ENCODE assay signal across 8 cellular contexts in genomic region chr7:6614941-6615737, GRCh38. TPM values are rescaled to one million over a fixed set of nuclear protein-coding genes. Genes with fewer than 3 reads are reported as not detected.
DNase-seq lines count a peak whose midpoint lies in the region; ATAC-seq and TF ChIP-seq lines count a peak whose summit lies in the region.

TSS of gene ZNF853 (plus strand) at chr7:6615610. CDS start at chr7:6616175, 565 bp downstream.

- ATAC-seq in activated T-helper 17 cell treated with anti-CD3 and anti-CD28 coated beads, Interleukin-2, amount 50 U/mL, for 72 hours (replicated peaks): peak; percentile 33
- peak in 3 of 4 donors; percentile 37 to 77 (median 68) for ATAC-seq in psoas muscle

- no peaks in the 10 kb centered on the region for H3K9me3 Mint-ChIP-seq in activated T-helper 17 cell treated with anti-CD3 and anti-CD28 coated beads, Interleukin-2, amount 50 U/mL, for 72 hours

- H3K27me3 Mint-ChIP-seq in activated T-helper 17 cell treated with anti-CD3 and anti-CD28 coated beads, Interleukin-2, amount 50 U/mL, for 72 hours: peaks cover 10% of the 10 kb centered on the region

- 4 to 9% (median 8%) methylated on average over 43 to 93 of the region's 94 CpGs for WGBS in psoas muscle, 3 donors

- no peaks in the 10 kb centered on the region for H3K27me3 ChIP-seq in psoas muscle (ENCODE audit: insufficient read depth in 3 of 3, low read length in 2 of 3)

- peaks cover 3% of the 10 kb centered on the region for H3K4me1 ChIP-seq in psoas muscle

- no peaks in the 10 kb centered on the region for H3K9me3 ChIP-seq in psoas muscle

- H3K4me3 ChIP-seq in psoas muscle: peak within 1 kb of the TSS; percentile 74

- H3K36me3 ChIP-seq in psoas muscle (ENCODE audit: insufficient read depth in 1 of 2, low read depth in 1 of 2): no peaks in the 10 kb centered on the region

- no peak within 1 kb of the TSS for H3K27ac ChIP-seq in psoas muscle

- H3K27ac Mint-ChIP-seq in activated T-helper 17 cell treated with anti-CD3 and anti-CD28 coated beads, Interleukin-2, amount 50 U/mL, for 72 hours: no peak within 1 kb of the TSS

- no peak for TF ChIP-seq CTCF in psoas muscle (IDR thresholded peaks at IDR 0.05)

- DNase-seq in NCI-H1105 treated with DMSO at 0.1 percent for 48 hours (lab: John Stamatoyannopoulos, UW): peak; percentile 44
- no peak for DNase-seq in NCI-H1105 (lab: John Stamatoyannopoulos, UW)
- no peak for DNase-seq in cardiac septum (ENCODE audit: low spot score)
- DNase-seq in psoas muscle: no peak
- no peak for DNase-seq in glomerular visceral epithelial cell (ENCODE audit: extremely low spot score)
- no peak for DNase-seq in putamen (ENCODE audit: low spot score)
- DNase-seq in SK-N-DZ (ENCODE audit: low spot score): no peak

- H3K4me1 Mint-ChIP-seq in activated T-helper 17 cell treated with anti-CD3 and anti-CD28 coated beads, Interleukin-2, amount 50 U/mL, for 72 hours: peaks cover 8% of the 10 kb centered on the region

- intact Hi-C loops in cardiac septum (cut with DNase I): no loop called here
- intact Hi-C loops in psoas muscle (cut with DNase I): no loop called here

- H3K36me3 Mint-ChIP-seq in activated T-helper 17 cell treated with anti-CD3 and anti-CD28 coated beads, Interleukin-2, amount 50 U/mL, for 72 hours (ENCODE audit: low read depth): no peaks in the 10 kb centered on the region

- peak within 1 kb of the TSS; percentile 71 for H3K4me3 Mint-ChIP-seq in activated T-helper 17 cell treated with anti-CD3 and anti-CD28 coated beads, Interleukin-2, amount 50 U/mL, for 72 hours

RNA-seq across cellular contexts. Expression of gene ZNF853, which starts in this region (rescaled TPM):
- total RNA-seq in activated T-helper 17 cell treated with anti-CD3 and anti-CD28 coated beads, Interleukin-2, amount 50 U/mL, for 72 hours: under 1 TPM; 0.22 to 0.48 TPM
- total RNA-seq in cardiac septum (14.2 TPM), psoas muscle (10 to 100 TPM in 3 of 4 donors, 1 to 10 TPM in 1; 7.0 to 10.5 (median 10.4) TPM)
- polyA plus RNA-seq in psoas muscle: 1 to 10 TPM; 4.4 to 7.8 (median 6.7) TPM
- 7.3 and 7.5 TPM in 2 replicates for polyA plus RNA-seq in SK-N-DZ (2014; cell fraction: cytosol; rRNA removed)
- 7.7 and 10.7 TPM in 2 replicates for polyA plus RNA-seq in SK-N-DZ (2014; cell fraction: nucleus; rRNA removed)

Comparison
In these comparisons a context has a peak if more than half of its experiments do, and no peak if none do; other contexts are left out.
1. RNA of gene ZNF853 (total RNA-seq): 14.2 TPM in cardiac septum (single experiment) and 7.0 to 10.5 TPM in psoas muscle; 0.22 to 0.48 TPM in activated T-helper 17 cell treated with anti-CD3 and anti-CD28 coated beads, Interleukin-2, amount 50 U/mL, for 72 hours; every median in the first group is over 4 times any median in the second.
2. Peak in ATAC-seq in activated T-helper 17 cell treated with anti-CD3 and anti-CD28 coated beads, Interleukin-2, amount 50 U/mL, for 72 hours; RNA of the gene not detected or under 1 TPM.